ENCODE assay signal across 9 cellular contexts in the genomic region with DNA sequence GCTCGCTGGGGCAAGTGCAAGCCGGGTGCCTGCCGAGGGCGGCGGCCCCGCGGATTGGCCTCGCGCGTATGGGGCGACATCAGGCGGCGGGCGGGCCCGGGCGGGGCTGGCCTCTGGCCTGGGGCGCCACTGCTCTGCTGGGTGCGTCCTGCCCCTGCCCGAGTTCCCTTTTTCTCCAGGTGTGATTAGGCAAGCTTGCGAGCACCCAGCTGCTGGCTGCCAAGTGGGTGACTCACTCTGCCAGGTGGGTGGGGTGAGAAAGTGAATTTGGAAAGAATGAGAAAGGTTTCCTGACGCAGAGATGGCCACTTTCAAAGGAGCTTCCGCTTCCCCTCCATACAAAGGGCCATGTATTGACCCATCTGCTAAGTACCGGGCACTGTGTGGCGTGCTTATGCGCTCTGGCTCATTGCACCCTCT. TPM values are rescaled to one million over a fixed set of nuclear protein-coding genes. Genes with fewer than 3 reads are reported as not detected.
DNase-seq lines count a peak whose midpoint lies in the region; ATAC-seq and TF ChIP-seq lines count a peak whose summit lies in the region.
"Had no signal": no experiment of that assay in that cellular context is flagged by ENCODE, and none has a peak within 500 bp of the region (broad histone marks: within the 10 kb centered on the region; RNA-seq: fewer than 3 reads in every experiment).

No MANE protein-coding gene starts in this region.

- H3K27me3 ChIP-seq in SU-DHL-6 (ENCODE audit: low read length) (no peaks in the 10 kb centered on the region), stomach (peaks cover 0 to 9% (median 0%) of the 10 kb centered on the region in 3 donors)

- no peaks in the 10 kb centered on the region for H3K36me3 ChIP-seq in SU-DHL-6 (ENCODE audit: low read length)
- no peaks in the 10 kb centered on the region for H3K36me3 ChIP-seq in stomach

- H4K20me1 ChIP-seq in SU-DHL-6 (ENCODE audit: low read depth, low read length): no peaks in the 10 kb centered on the region

- H3K4me2 ChIP-seq in SU-DHL-6 (ENCODE audit: low read depth, low read length, poor library complexity, severe bottlenecking): peak overlapping the region; percentile 46

- peak overlapping the region; percentile 61 for H3K27ac ChIP-seq in SU-DHL-6 (ENCODE audit: low read depth, low read length)
- H3K27ac ChIP-seq in stomach: peak overlapping the region in 1 of 5 donors; percentile 28

- H3K4me3 ChIP-seq in SU-DHL-6 (ENCODE audit: insufficient read depth, low read length, poor library complexity, severe bottlenecking): peak overlapping the region; percentile 9
- H3K4me3 ChIP-seq in stomach: peak overlapping the region in 2 of 4 donors; percentile 3 to 20

- H3K79me2 ChIP-seq in SU-DHL-6 (ENCODE audit: insufficient read depth, low read length): no peaks in the 10 kb centered on the region

- H3K9me2 ChIP-seq in SU-DHL-6 (replicated peaks; ENCODE audit: insufficient read depth, low read length): no peaks in the 10 kb centered on the region

- no peak overlapping the region for H2AFZ ChIP-seq in SU-DHL-6 (ENCODE audit: low read depth, low read length, severe bottlenecking)

- H3F3A ChIP-seq in SU-DHL-6 (ENCODE audit: insufficient read depth): no peaks in the 10 kb centered on the region

- 39 to 61% (median 47%) methylated on average over 16 to 25 of the region's 25 CpGs for WGBS in stomach, 5 donors

- H3K9ac ChIP-seq in SU-DHL-6 (ENCODE audit: low read length): no peak overlapping the region

- H3K9me3 ChIP-seq in SU-DHL-6 (ENCODE audit: insufficient read depth, low read length) (no peaks in the 10 kb centered on the region), stomach (no peaks in the 10 kb centered on the region)

- no peak for TF ChIP-seq CTCF in SU-DHL-6 (IDR thresholded peaks at IDR 0.05; ENCODE audit: insufficient read depth, low read length, poor library complexity, severe bottlenecking)
- no peak for TF ChIP-seq CTCF in stomach (IDR thresholded peaks at IDR 0.05)

- intact Hi-C loops in stomach (cut with DNase I; ENCODE audit: low total_unique reads): no loop called here

- no peak for ATAC-seq in GM18517 (IDR thresholded peaks at IDR 0.05; ENCODE audit: unreplicated experiment)
- no peak for ATAC-seq in GM19351 (IDR thresholded peaks at IDR 0.05; ENCODE audit: unreplicated experiment)

- peaks cover 0 to 7% (median 3%) of the 10 kb centered on the region in 4 donors for H3K4me1 ChIP-seq in stomach

- TF ChIP-seq POLR2A in stomach (IDR thresholded peaks at IDR 0.05): no peak

- no peak for TF ChIP-seq EP300 in stomach (IDR thresholded peaks at IDR 0.05)

- peak; percentile 19 to 33 for DNase-seq in activated CD4-positive, alpha-beta T cell treated with anti-CD3 and anti-CD28 coated beads, Interleukin-2, amount 50 U/mL, for 48 hours
- no peak for DNase-seq in activated CD4-positive, alpha-beta T cell treated with anti-CD3 and anti-CD28 coated beads, Interleukin-2, amount 50 U/mL, for 1 hour
- DNase-seq in islet precursor cell (peak; percentile 93), stomach (peak; percentile 63)
- no peak for DNase-seq in activated CD4-positive, alpha-beta T cell treated with anti-CD3 and anti-CD28 coated beads for 4 hours

RNA-seq across cellular contexts. Expression of a gene that starts 32.5 kb away (rescaled TPM):
- total RNA-seq in stomach: under 1 TPM in 1 of 5 donors, not detected in 4; 0.73 TPM
- 100 to 1,000 TPM in 1 of 3 donors, under 1 TPM in 2; 0.61 to 105 (median 0.68) TPM for polyA plus RNA-seq in stomach
- polyA plus RNA-seq: BJ had no signal

RNA-seq across cellular contexts. Expression of a gene that starts 56.9 kb away (rescaled TPM):
- total RNA-seq in stomach: 1 to 10 TPM in 3 of 5 donors, under 1 TPM in 1, not detected in 1; 0.58 to 4.9 (median 1.1) TPM
- 1 to 10 TPM in 1 of 3 donors, under 1 TPM in 2; 0.37 to 6.0 (median 0.63) TPM for polyA plus RNA-seq in stomach
- polyA plus RNA-seq: BJ had no signal

Comparison
In these comparisons a context has a peak if more than half of its experiments do, and no peak if none do; other contexts are left out.
1. DNase-seq: peak in activated CD4-positive, alpha-beta T cell treated with anti-CD3 and anti-CD28 coated beads, Interleukin-2, amount 50 U/mL, for 48 hours (2 of 2), islet precursor cell (single experiment) and stomach (single experiment); none in activated CD4-positive, alpha-beta T cell treated with anti-CD3 and anti-CD28 coated beads, Interleukin-2, amount 50 U/mL, for 1 hour (single experiment) and activated CD4-positive, alpha-beta T cell treated with anti-CD3 and anti-CD28 coated beads for 4 hours (0 of 2).